In genomic region chr15:90004252-90004651, GRCh38 we compare ENCODE assay signal across 11 cellular contexts. TPM values are rescaled to one million over a fixed set of nuclear protein-coding genes. Genes with fewer than 3 reads are reported as not detected.
DNase-seq lines count a peak whose midpoint lies in the region; ATAC-seq, FAIRE-seq and TF ChIP-seq lines count a peak whose summit lies in the region.
"Had no signal": no experiment of that assay in that cellular context is flagged by ENCODE, and none has a peak within 500 bp of the region (broad histone marks: within the 10 kb centered on the region; RNA-seq: fewer than 3 reads in every experiment).

No MANE protein-coding gene starts in this region.

- H3K9me3 ChIP-seq in HepG2 (ENCODE audit: low read length) = no peaks in the 10 kb centered on the region

- no peak for TF ChIP-seq RAD21 in HepG2 (CRISPR knock-in tag; IDR thresholded peaks at IDR 0.05)

- no peak for TF ChIP-seq POLR2A in HepG2 (IDR thresholded peaks at IDR 0.05; ENCODE audit: insufficient read depth in 1 of 2, low read depth in 2 of 2, low read length in 2 of 2)

- peaks cover 19% of the 10 kb centered on the region for H3K36me3 Mint-ChIP-seq in activated CD4-positive, alpha-beta T cell treated with anti-CD3 and anti-CD28 coated beads, Interleukin-2, amount 10 ng/mL, durations not matched to agents 24 days and 14 days (ENCODE audit: low read depth)
- H3K36me3 Mint-ChIP-seq in brain = peaks cover 10% of the 10 kb centered on the region
- H3K36me3 Mint-ChIP-seq in stimulated activated naive B cell treated with anti-CD40 and anti-IgM and Interleukin-4, amounts not matched to agents 10 μg/mL and 1 μg/mL and 100 μg/mL, for 72 hours = peaks cover 15 to 41% of the 10 kb centered on the region in 2 donors

- H3K36me3 ChIP-seq in HepG2 (replicated peaks in 1 of 2; ENCODE audit: control insufficient read depth in 1 of 2, insufficient read depth in 2 of 2, low read length in 2 of 2) = no peaks in the 10 kb centered on the region; a peak in 1 of 5 replicates

- TF ChIP-seq EP300 in HepG2 (IDR thresholded peaks at IDR 0.05; ENCODE audit: low read depth in 2 of 2, low read length in 2 of 2) (no peak), HepG2 (CRISPR knock-in tag; IDR thresholded peaks at IDR 0.05; ENCODE audit: borderline replicate concordance) (no peak)

- H3K4me3 ChIP-seq in HepG2 (replicated peaks in 1 of 3; ENCODE audit: insufficient read depth in 1 of 3, low read depth in 2 of 3, low read length in 3 of 3) = peak overlapping the region in 1 of 3 experiments; percentile 78; a peak in 1 of 6 replicates

- CTCF ChIA-PET in HepG2 (lab: Yijun Ruan, JAX; ENCODE audit: low intra/inter-chr PET ratio, low total read pairs) = no interaction called here

- no peak overlapping the region for H2AFZ ChIP-seq in HepG2 (ENCODE audit: low read length)

- H3K4me1 ChIP-seq in HepG2 (ENCODE audit: insufficient read depth, low read length) = peaks cover 69% of the 10 kb centered on the region

- no peak for FAIRE-seq in HepG2 (lab: Jason Lieb, UNC)
- FAIRE-seq: kidney had no signal

- no peak for ATAC-seq in HepG2
- no peak for ATAC-seq in stimulated activated naive B cell treated with anti-CD40 and anti-IgM and Interleukin-4, amounts not matched to agents 10 μg/mL and 1 μg/mL and 100 μg/mL, for 72 hours (replicated peaks)
- ATAC-seq in HG02798 (IDR thresholded peaks at IDR 0.05; ENCODE audit: poor library complexity, unreplicated experiment) = no peak

- TF ChIP-seq CTCF in brain (conservative IDR thresholded peaks at IDR 0.05) (no peak), HepG2 (CRISPR knock-in tag; IDR thresholded peaks at IDR 0.05) (no peak)

- 86% methylated on average over 2 of the region's 5 CpGs for WGBS in HepG2 (ENCODE audit: low lambda C conversion rate)

- POLR2A ChIA-PET in HepG2 (lab: Yijun Ruan, JAX) = interaction anchor here (1.1 to 5.4 kb wide), 9 partner anchors 10 to 110 kb away, joined by 3 to 41 read pairs (median 10); partner anchors contain the start of genes AP3S2 and ARPIN

- peaks cover 66% of the 10 kb centered on the region for H3K79me2 ChIP-seq in HepG2 (ENCODE audit: insufficient read depth, low read length)

- intact Hi-C loops in activated CD4-positive, alpha-beta T cell treated with anti-CD3 and anti-CD28 coated beads, Interleukin-2, amount 10 ng/mL, durations not matched to agents 24 days and 14 days (cut with micrococcal nuclease) = loop anchor here (5.0 kb wide), 1 partner anchor 68 kb away; no protein-coding TSS in a partner anchor
- intact Hi-C loops in HepG2 (cut with micrococcal nuclease; ENCODE audit: unreplicated experiment) = loop anchor here (5.0 kb wide), 1 partner anchor 33 kb away; no protein-coding TSS in a partner anchor

- peak overlapping the region; percentile 97 for H3K27ac ChIP-seq in HepG2 (ENCODE audit: extremely low read length, insufficient read depth, low read length)
- H3K27ac ChIP-seq in substantia nigra (ENCODE audit: low read depth, low read length, poor library complexity, severe bottlenecking) = peak overlapping the region; percentile 75

- H3K27ac Mint-ChIP-seq in activated CD4-positive, alpha-beta T cell treated with anti-CD3 and anti-CD28 coated beads, Interleukin-2, amount 10 ng/mL, durations not matched to agents 24 days and 14 days = peak overlapping the region; percentile 61
- H3K27ac Mint-ChIP-seq in brain = peak overlapping the region in 4 of 5 experiments; percentile 5 to 88 (median 24)
- no peak overlapping the region for H3K27ac Mint-ChIP-seq in stimulated activated naive B cell treated with anti-CD40 and anti-IgM and Interleukin-4, amounts not matched to agents 10 μg/mL and 1 μg/mL and 100 μg/mL, for 72 hours

- H3K4me1 Mint-ChIP-seq in activated CD4-positive, alpha-beta T cell treated with anti-CD3 and anti-CD28 coated beads, Interleukin-2, amount 10 ng/mL, durations not matched to agents 24 days and 14 days = peaks cover 49% of the 10 kb centered on the region
- H3K4me1 Mint-ChIP-seq in brain = peaks cover 68% of the 10 kb centered on the region
- H3K4me1 Mint-ChIP-seq in stimulated activated naive B cell treated with anti-CD40 and anti-IgM and Interleukin-4, amounts not matched to agents 10 μg/mL and 1 μg/mL and 100 μg/mL, for 72 hours = peaks cover 36 to 76% of the 10 kb centered on the region in 2 donors

- H4K20me1 ChIP-seq in HepG2 (ENCODE audit: insufficient read depth, low read length) = no peaks in the 10 kb centered on the region; the same call in 1 of the 2 replicates

- H3K9ac ChIP-seq in HepG2 (ENCODE audit: insufficient read depth, low read depth, low read length) = peak overlapping the region; percentile 88

- H3K4me2 ChIP-seq in HepG2 (ENCODE audit: low read depth, low read length) = peak overlapping the region; percentile 85

- in situ Hi-C loops in HepG2 (cut with HindIII; ENCODE audit: extremely low pct_ligation_motif_present, low pct_unique_long_range_greater_than_20kb) = loop anchor here (5.0 kb wide), 1 partner anchor 48 kb away; no protein-coding TSS in a partner anchor

- no peaks in the 10 kb centered on the region; a peak in 1 of 5 replicates for H3K27me3 ChIP-seq in HepG2 (ENCODE audit: control insufficient read depth in 1 of 2, insufficient read depth in 2 of 2, low read length in 2 of 2)

- DNase-seq in activated CD4-positive, alpha-beta T cell treated with anti-CD3 and anti-CD28 coated beads, Interleukin-2, amount 10 ng/mL, durations not matched to agents 24 days and 14 days = no peak
- no peak for DNase-seq in activated CD4-positive, alpha-beta T cell treated with anti-CD3 and anti-CD28 coated beads for 4 hours
- DNase-seq in HepG2 (ENCODE audit: low spot score) = no peak
- peak in 1 of 49 donors; percentile 15 for DNase-seq in substantia nigra (lab: John Stamatoyannopoulos, UW)
- no peak for DNase-seq in stimulated activated naive B cell treated with anti-CD40 and anti-IgM and Interleukin-4, amounts not matched to agents 10 μg/mL and 1 μg/mL and 100 μg/mL, for 72 hours
- no peak for DNase-seq in HT-29 (ENCODE audit: low spot score)
- DNase-seq: activated T-cell treated with anti-CD3 and anti-CD28 coated beads, Interleukin-2, amount 50 U/mL, for 1 hour; kidney; NCI-H524 treated with DMSO at 0.1 percent for 48 hours had no signal

- no peaks in the 10 kb centered on the region for H3K9me3 Mint-ChIP-seq in activated CD4-positive, alpha-beta T cell treated with anti-CD3 and anti-CD28 coated beads, Interleukin-2, amount 10 ng/mL, durations not matched to agents 24 days and 14 days
- H3K9me3 Mint-ChIP-seq in brain = peaks cover 0 to 4% (median 0%) of the 10 kb centered on the region in 5 experiments
- no peaks in the 10 kb centered on the region for H3K9me3 Mint-ChIP-seq in stimulated activated naive B cell treated with anti-CD40 and anti-IgM and Interleukin-4, amounts not matched to agents 10 μg/mL and 1 μg/mL and 100 μg/mL, for 72 hours

- H3K27me3 Mint-ChIP-seq in activated CD4-positive, alpha-beta T cell treated with anti-CD3 and anti-CD28 coated beads, Interleukin-2, amount 10 ng/mL, durations not matched to agents 24 days and 14 days = no peaks in the 10 kb centered on the region
- peaks cover 4% of the 10 kb centered on the region for H3K27me3 Mint-ChIP-seq in brain
- H3K27me3 Mint-ChIP-seq in stimulated activated naive B cell treated with anti-CD40 and anti-IgM and Interleukin-4, amounts not matched to agents 10 μg/mL and 1 μg/mL and 100 μg/mL, for 72 hours = no peaks in the 10 kb centered on the region

- no TSS peak for BruUV-seq in HepG2 (replicated peaks; lab: Mats Ljungman, UMichigan)

- H3K4me3 Mint-ChIP-seq in activated CD4-positive, alpha-beta T cell treated with anti-CD3 and anti-CD28 coated beads, Interleukin-2, amount 10 ng/mL, durations not matched to agents 24 days and 14 days = peak overlapping the region; percentile 15
- peak overlapping the region; percentile 24 to 89 (median 87) for H3K4me3 Mint-ChIP-seq in brain
- peak overlapping the region in 1 of 2 donors; percentile 97 for H3K4me3 Mint-ChIP-seq in stimulated activated naive B cell treated with anti-CD40 and anti-IgM and Interleukin-4, amounts not matched to agents 10 μg/mL and 1 μg/mL and 100 μg/mL, for 72 hours

TF ChIP-seq in HepG2, 621 proteins besides CTCF, POLR2A, EP300 and RAD21 (continues in another document):
- TF ChIP-seq ZFY (CRISPR knock-in tag; IDR thresholded peaks at IDR 0.05) (peak; percentile 70), ZNF709 (CRISPR knock-in tag; IDR thresholded peaks at IDR 0.05) (no peak), HMG20A (CRISPR knock-in tag; IDR thresholded peaks at IDR 0.05; ENCODE audit: borderline replicate concordance) (no peak), MEIS1 (CRISPR knock-in tag; IDR thresholded peaks at IDR 0.05; ENCODE audit: borderline replicate concordance) (no peak), ZNF780A (CRISPR knock-in tag; IDR thresholded peaks at IDR 0.05) (no peak), ZFP36L1 (CRISPR knock-in tag; IDR thresholded peaks at IDR 0.05) (no peak)

RNA-seq across cellular contexts. Expression of gene ZNF710, which starts 3.1 kb away (rescaled TPM):
- total RNA-seq in activated CD4-positive, alpha-beta T cell treated with anti-CD3 and anti-CD28 coated beads, Interleukin-2, amount 10 ng/mL, durations not matched to agents 24 days and 14 days = 28.3 and 29.3 TPM in 2 replicates
- 8.6 TPM for polyA plus RNA-seq in brain (ENCODE audit: insufficient read depth, low read depth, low replicate concordance)
- total RNA-seq in HepG2 (2016; rRNA removed; fragmentation: Illumina TruSeq; extraction: Trizol) = 15.0 and 20.6 TPM in 2 replicates
- total RNA-seq in HepG2 (2016; cell fraction: cytosol; rRNA removed; fragmentation: Illumina TruSeq; extraction: Trizol; ENCODE audit: low read depth) = 7.6 and 7.9 TPM in 2 replicates
- 12.0 and 18.4 TPM in 2 replicates for total RNA-seq in HepG2 (2016; cell fraction: insoluble cytoplasmic fraction; rRNA removed; fragmentation: Illumina TruSeq; extraction: Trizol)
- 15.9 and 16.0 TPM in 2 replicates for total RNA-seq in HepG2 (2016; cell fraction: membrane; rRNA removed; fragmentation: Illumina TruSeq; extraction: Trizol)
- total RNA-seq in HepG2 (2016; cell fraction: nucleus; rRNA removed; fragmentation: Illumina TruSeq; extraction: Trizol) = 9.6 and 12.6 TPM in 2 replicates
- polyA plus RNA-seq in HepG2 (2011; rRNA removed) = 4.7 and 5.8 TPM in 2 replicates
- polyA plus RNA-seq in HepG2 (2011; cell fraction: cytosol; rRNA removed) = 4.2 and 5.3 TPM in 2 replicates
- polyA plus RNA-seq in HepG2 (2011; cell fraction: nucleus; rRNA removed) = 9.8 and 12.1 TPM in 2 replicates
- 18.0 and 18.4 TPM in 2 replicates for polyA plus RNA-seq in HepG2 (2012)
- 4.1 and 5.2 TPM in 2 replicates for polyA plus RNA-seq in HepG2 (2016; cell fraction: cytosol; fragmentation: Illumina TruSeq; extraction: Trizol; ENCODE audit: low read depth)
- polyA plus RNA-seq in HepG2 (2016; cell fraction: insoluble cytoplasmic fraction; fragmentation: Illumina TruSeq; extraction: Trizol; ENCODE audit: low read depth) = 18.4 and 27.3 TPM in 2 replicates
- 13.8 and 17.5 TPM in 2 replicates for polyA plus RNA-seq in HepG2 (2016; cell fraction: membrane; fragmentation: Illumina TruSeq; extraction: Trizol; ENCODE audit: low read depth)
- 30.8 and 43.0 TPM in 2 replicates for polyA plus RNA-seq in HepG2 (2016; cell fraction: nucleus; fragmentation: Illumina TruSeq; extraction: Trizol; ENCODE audit: insufficient read depth, low read depth)
- 14.3 and 17.4 TPM in 2 replicates for polyA minus RNA-seq in HepG2 (2011; rRNA and poly(A)+ RNA removed; ENCODE audit: low replicate concordance)
- polyA minus RNA-seq in HepG2 (2011; cell fraction: cytosol; rRNA and poly(A)+ RNA removed) = 7.8 and 14.2 TPM in 2 replicates
- polyA minus RNA-seq in HepG2 (2011; cell fraction: nucleus; rRNA and poly(A)+ RNA removed) = 5.2 and 7.0 TPM in 2 replicates
- total RNA-seq in HT-29 (2014; rRNA removed; shearing (Covaris generic)) = 47.3 and 66.9 TPM in 2 replicates
